Comparison of ENCODE assay signal across 15 cellular contexts in genomic region chr13:54029720-54030119, GRCh38.
DNase-seq lines count a peak whose midpoint lies in the region; ATAC-seq and TF ChIP-seq lines count a peak whose summit lies in the region.
"Had no signal": no experiment of that assay in that cellular context is flagged by ENCODE, and none has a peak within 500 bp of the region (broad histone marks: within the 10 kb centered on the region; RNA-seq: fewer than 3 reads in every experiment).

No MANE protein-coding gene starts in this region.

- ATAC-seq in HG03196 (IDR thresholded peaks at IDR 0.05; ENCODE audit: unreplicated experiment) = no peak

- H3K9me2 ChIP-seq in Karpas-422 (replicated peaks; ENCODE audit: insufficient read depth, low read length) = no peaks in the 10 kb centered on the region

- H4K20me1 ChIP-seq in Karpas-422 (ENCODE audit: insufficient read depth, low read depth, low read length) = no peaks in the 10 kb centered on the region
- no peaks in the 10 kb centered on the region for H4K20me1 ChIP-seq in smooth muscle cell (ENCODE audit: low read depth)

- H3K4me1 ChIP-seq in Karpas-422 (ENCODE audit: low read length) (peaks cover 23% of the 10 kb centered on the region), smooth muscle cell (ENCODE audit: low read depth) (peaks cover 7% of the 10 kb centered on the region)
- H3K4me1 ChIP-seq: parathyroid adenoma, suprapubic skin had no signal

- H3K36me3 ChIP-seq in Karpas-422 (ENCODE audit: insufficient read depth, low read length) = no peaks in the 10 kb centered on the region
- H3K36me3 ChIP-seq in SK-N-MC (ENCODE audit: insufficient read depth, low read length) = no peaks in the 10 kb centered on the region
- no peaks in the 10 kb centered on the region for H3K36me3 ChIP-seq in smooth muscle cell (ENCODE audit: low read depth)
- H3K36me3 ChIP-seq: MG63, suprapubic skin had no signal

- WGBS in smooth muscle cell (ENCODE audit: low lambda C conversion rate) = 89% methylated on average over 4 of the region's 4 CpGs

- peak overlapping the region; percentile 75 for H2AFZ ChIP-seq in Karpas-422 (ENCODE audit: low read length)
- peak overlapping the region; percentile 70 for H2AFZ ChIP-seq in smooth muscle cell (ENCODE audit: low read depth)
- H2AFZ ChIP-seq: parathyroid adenoma had no signal

- no peaks in the 10 kb centered on the region for H3F3A ChIP-seq in smooth muscle cell (ENCODE audit: low read depth)

- DNase-seq in NCI-H2107 treated with DMSO at 0.1 percent for 48 hours (lab: John Stamatoyannopoulos, UW; ENCODE audit: unreplicated experiment) (peak; percentile 21), NCI-H2107 (lab: John Stamatoyannopoulos, UW) (no peak), Karpas-422 (peak; percentile 49), SK-N-MC (ENCODE audit: low read depth, low spot score) (no peak), smooth muscle cell (lab: John Stamatoyannopoulos, UW; ENCODE audit: unreplicated experiment) (no peak), activated gamma-delta T cell treated with Interleukin-2 at 50 U/mL for 16 hours (no peak), GM13977 (ENCODE audit: low spot score) (no peak)
- DNase-seq: activated naive CD4-positive, alpha-beta T cell; effector memory CD4-positive, alpha-beta T cell; stimulated activated CD4-positive, alpha-beta T cell treated with anti-CD3 and anti-CD28 coated beads, Interleukin-12 subunit alpha, Interleukin-12 subunit beta, amount 100 ng/mL, for 4 hours had no signal

- TF ChIP-seq CTCF in smooth muscle cell (IDR thresholded peaks at IDR 0.05; ENCODE audit: borderline replicate concordance, insufficient read depth, poor library complexity, severe bottlenecking) = no peak
- TF ChIP-seq CTCF in GM13977 (IDR thresholded peaks at IDR 0.05; ENCODE audit: extremely low read depth, insufficient read depth, missing control alignments) = no peak

- peak overlapping the region; percentile 47 for H3K9ac ChIP-seq in Karpas-422 (ENCODE audit: low read length)
- H3K9ac ChIP-seq in SK-N-MC (ENCODE audit: insufficient read length) = peak overlapping the region; percentile 35
- no peak overlapping the region for H3K9ac ChIP-seq in smooth muscle cell (ENCODE audit: low read depth)
- H3K9ac ChIP-seq: parathyroid adenoma had no signal

- H3K27ac ChIP-seq in Karpas-422 (ENCODE audit: low read length) (peak overlapping the region; percentile 78), SK-N-MC (peak overlapping the region; percentile 28; the same call in 1 of the 2 replicates), smooth muscle cell (ENCODE audit: low read depth) (peak overlapping the region; percentile 85)
- H3K27ac ChIP-seq: 22Rv1, parathyroid adenoma, suprapubic skin had no signal

- H3K9me3 ChIP-seq in Karpas-422 (ENCODE audit: low read length) = peaks cover 1% of the 10 kb centered on the region; the same call in 1 of the 2 replicates
- H3K9me3 ChIP-seq in SK-N-MC (ENCODE audit: low read depth, low read length) = peaks cover 6% of the 10 kb centered on the region; the same call in 1 of the 2 replicates
- no peaks in the 10 kb centered on the region for H3K9me3 ChIP-seq in smooth muscle cell (replicated peaks; ENCODE audit: low read depth)
- H3K9me3 ChIP-seq: MG63, suprapubic skin had no signal

- H3K27me3 ChIP-seq in Karpas-422 (ENCODE audit: low read length) (no peaks in the 10 kb centered on the region), smooth muscle cell (ENCODE audit: low read depth) (no peaks in the 10 kb centered on the region)
- H3K27me3 ChIP-seq: MG63, suprapubic skin had no signal

- in situ Hi-C loops in GM13977 (cut with MboI; ENCODE audit: low pct_unique_long_range_greater_than_20kb, low sequenced_read_pairs, unreplicated experiment) = no loop called here

- H3K4me2 ChIP-seq in Karpas-422 (ENCODE audit: low read depth, low read length, poor library complexity, severe bottlenecking) (peak overlapping the region; percentile 49), smooth muscle cell (peak overlapping the region; percentile 53)

- no peaks in the 10 kb centered on the region for H3K79me2 ChIP-seq in Karpas-422 (ENCODE audit: low read length)
- H3K79me2 ChIP-seq in smooth muscle cell (ENCODE audit: low read depth) = no peaks in the 10 kb centered on the region
- H3K79me2 ChIP-seq: parathyroid adenoma had no signal

- H3K4me3 ChIP-seq in Karpas-422 (ENCODE audit: low read length) (peak overlapping the region; percentile 35), SK-N-MC (no peak overlapping the region), smooth muscle cell (no peak overlapping the region)
- H3K4me3 ChIP-seq: MG63, suprapubic skin had no signal

Comparison
In these comparisons a context has a peak if more than half of its experiments do, and no peak if none do; other contexts are left out.
1. DNase-seq: peak in NCI-H2107 treated with DMSO at 0.1 percent for 48 hours (single experiment) and Karpas-422 (single experiment); none in NCI-H2107 (single experiment), SK-N-MC (single experiment), smooth muscle cell (single experiment), activated gamma-delta T cell treated with Interleukin-2 at 50 U/mL for 16 hours (single experiment) and GM13977 (single experiment).
2. H3K27ac ChIP-seq: peak in every context shown above with its lines; median percentile 85 in smooth muscle cell; 78 in Karpas-422; 28 in SK-N-MC.